15 cellular contexts compared by ENCODE assay signal in the genomic region with DNA sequence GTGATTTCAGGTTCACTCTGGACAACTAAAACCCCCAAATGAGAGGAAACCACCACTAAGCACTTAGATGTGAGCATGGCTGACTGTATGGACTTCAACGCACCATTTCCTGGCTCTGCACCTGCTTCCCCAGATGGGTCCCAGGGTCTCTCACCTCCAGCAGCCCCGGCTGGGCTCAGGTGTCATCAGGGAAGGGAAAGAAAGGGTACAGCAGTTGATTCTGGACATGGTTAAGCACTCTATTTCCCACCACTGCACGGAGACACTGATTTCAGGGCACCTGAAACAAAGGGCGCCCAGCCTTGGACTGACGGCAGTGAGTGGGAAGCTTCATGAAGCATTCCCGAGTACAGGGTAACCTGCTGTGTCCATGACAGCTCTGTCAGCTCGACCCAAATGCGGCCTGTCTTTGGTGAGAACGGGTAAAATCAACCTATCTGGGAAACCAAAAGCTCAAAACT. TPM values are rescaled to one million over a fixed set of nuclear protein-coding genes. Genes with fewer than 3 reads are reported as not detected.
A peak's percentile ranks its signal among the peaks of the same experiment; 100 is the strongest.
DNase-seq lines count a peak whose midpoint lies in the region; ATAC-seq, FAIRE-seq and TF ChIP-seq lines count a peak whose summit lies in the region.
"Had no signal": no experiment of that assay in that cellular context is flagged by ENCODE, and none has a peak within 500 bp of the region (broad histone marks: within the 10 kb centered on the region; RNA-seq: fewer than 3 reads in every experiment).

No MANE protein-coding gene starts in this region.

- intact Hi-C loops in activated CD4-positive, alpha-beta T cell treated with anti-CD3 and anti-CD28 coated beads for 36 hours (cut with DNase I, micrococcal nuclease): loop anchor here in 1 of 2 experiments (10.0 kb wide), 1 partner anchor 1570 kb away; a partner anchor contains a TSS
- intact Hi-C loops in HepG2 (cut with micrococcal nuclease; ENCODE audit: unreplicated experiment): no loop called here

- TF ChIP-seq RAD21 in HepG2 (CRISPR knock-in tag; IDR thresholded peaks at IDR 0.05): no peak

- H3K27me3 ChIP-seq in HepG2 (ENCODE audit: control insufficient read depth in 1 of 2, insufficient read depth in 2 of 2, low read length in 2 of 2) (no peaks in the 10 kb centered on the region), WERI-Rb-1 (ENCODE audit: insufficient read depth, low read depth, severe bottlenecking) (no peaks in the 10 kb centered on the region)
- H3K27me3 ChIP-seq: SJSA1 had no signal

- POLR2A ChIA-PET in activated CD4-positive, alpha-beta T cell treated with anti-CD3 and anti-CD28 coated beads for 36 hours (lab: Charles Lee): interaction anchor here (0.7 to 2.6 kb wide), 2 partner anchors 8 to 20 kb away, joined by 3 to 25 read pairs; no protein-coding TSS in a partner anchor
- POLR2A ChIA-PET in HepG2 (lab: Yijun Ruan, JAX): interaction anchor here (0.7 to 1.0 kb wide), 2 partner anchors 9 to 18 kb away, joined by 3 to 5 read pairs; no protein-coding TSS in a partner anchor

- H3K4me2 ChIP-seq in HepG2 (ENCODE audit: low read depth, low read length): no peak overlapping the region

- WGBS in HepG2 (ENCODE audit: low lambda C conversion rate): over 99% methylated on average over 9 of the region's 9 CpGs

- no peak for TF ChIP-seq EP300 in HepG2 (IDR thresholded peaks at IDR 0.05; ENCODE audit: low read depth in 2 of 2, low read length in 2 of 2)
- no peak for TF ChIP-seq EP300 in HepG2 (CRISPR knock-in tag; IDR thresholded peaks at IDR 0.05; ENCODE audit: borderline replicate concordance)

- peak overlapping the region; percentile 96 for H3K27ac ChIP-seq in VCaP
- peak overlapping the region; percentile 41 for H3K27ac ChIP-seq in HepG2 (ENCODE audit: extremely low read length, insufficient read depth, low read length)
- no peak overlapping the region for H3K27ac ChIP-seq in WERI-Rb-1
- H3K27ac ChIP-seq: SJSA1 had no signal

- H3K9ac ChIP-seq in HepG2 (ENCODE audit: insufficient read depth, low read depth, low read length): peak overlapping the region; percentile 19

- in situ Hi-C loops in HepG2 (cut with HindIII; ENCODE audit: extremely low pct_ligation_motif_present, low pct_unique_long_range_greater_than_20kb): no loop called here

- peaks cover 39% of the 10 kb centered on the region for H3K79me2 ChIP-seq in HepG2 (ENCODE audit: insufficient read depth, low read length)

- peaks cover 50% of the 10 kb centered on the region for H3K4me1 ChIP-seq in HepG2 (ENCODE audit: insufficient read depth, low read length)

- peaks cover 11% of the 10 kb centered on the region for H3K36me3 Mint-ChIP-seq in activated CD4-positive, alpha-beta T cell treated with anti-CD3 and anti-CD28 coated beads for 36 hours (ENCODE audit: low read depth)
- H3K36me3 Mint-ChIP-seq in stimulated activated naive B cell treated with anti-CD40 and anti-IgM and Interleukin-4, amounts not matched to agents 10 μg/mL and 1 μg/mL and 100 μg/mL, for 72 hours: peaks cover 2 to 26% of the 10 kb centered on the region in 2 donors

- TF ChIP-seq CTCF in VCaP (conservative IDR thresholded peaks at IDR 0.05) (no peak), HepG2 (CRISPR knock-in tag; IDR thresholded peaks at IDR 0.05) (no peak), WERI-Rb-1 (IDR thresholded peaks at IDR 0.05; ENCODE audit: low read depth, low read length) (no peak)

- TF ChIP-seq POLR2A in HepG2 (IDR thresholded peaks at IDR 0.05; ENCODE audit: insufficient read depth in 1 of 2, low read depth in 2 of 2, low read length in 2 of 2): no peak

- no peak for ATAC-seq in activated CD4-positive, alpha-beta T cell treated with anti-CD3 and anti-CD28 coated beads for 36 hours
- ATAC-seq in HepG2: no peak
- ATAC-seq in stimulated activated naive B cell treated with anti-CD40 and anti-IgM and Interleukin-4, amounts not matched to agents 10 μg/mL and 1 μg/mL and 100 μg/mL, for 72 hours (replicated peaks): no peak
- ATAC-seq in HG02938 (IDR thresholded peaks at IDR 0.05; ENCODE audit: unreplicated experiment): no peak

- peaks cover 1% of the 10 kb centered on the region for H3K27me3 Mint-ChIP-seq in activated CD4-positive, alpha-beta T cell treated with anti-CD3 and anti-CD28 coated beads for 36 hours
- no peaks in the 10 kb centered on the region for H3K27me3 Mint-ChIP-seq in stimulated activated naive B cell treated with anti-CD40 and anti-IgM and Interleukin-4, amounts not matched to agents 10 μg/mL and 1 μg/mL and 100 μg/mL, for 72 hours

- BruUV-seq in HepG2 (replicated peaks; lab: Mats Ljungman, UMichigan): no TSS peak

- H3K36me3 ChIP-seq in HepG2 (replicated peaks in 1 of 2; ENCODE audit: control insufficient read depth in 1 of 2, insufficient read depth in 2 of 2, low read length in 2 of 2) (peaks cover 1 to 5% of the 10 kb centered on the region in 2 experiments; a peak in 2 of 5 replicates), WERI-Rb-1 (peaks cover 16% of the 10 kb centered on the region)
- H3K36me3 ChIP-seq: SJSA1 had no signal

- H3K4me3 Mint-ChIP-seq in activated CD4-positive, alpha-beta T cell treated with anti-CD3 and anti-CD28 coated beads for 36 hours: no peak overlapping the region
- H3K4me3 Mint-ChIP-seq in stimulated activated naive B cell treated with anti-CD40 and anti-IgM and Interleukin-4, amounts not matched to agents 10 μg/mL and 1 μg/mL and 100 μg/mL, for 72 hours: peak overlapping the region in 1 of 2 donors; percentile 18

- no peak for FAIRE-seq in HepG2 (lab: Jason Lieb, UNC)
- FAIRE-seq: endometrium, GM18507 had no signal

- peak overlapping the region; percentile 19 for H3K27ac Mint-ChIP-seq in activated CD4-positive, alpha-beta T cell treated with anti-CD3 and anti-CD28 coated beads for 36 hours
- peak overlapping the region; percentile 96 for H3K27ac Mint-ChIP-seq in stimulated activated naive B cell treated with anti-CD40 and anti-IgM and Interleukin-4, amounts not matched to agents 10 μg/mL and 1 μg/mL and 100 μg/mL, for 72 hours

- CTCF ChIA-PET in activated CD4-positive, alpha-beta T cell treated with anti-CD3 and anti-CD28 coated beads for 36 hours (lab: Charles Lee): interaction anchor here (1.4 to 11.9 kb wide), 2 partner anchors 15 to 36 kb away, joined by 9 to 146 read pairs; no protein-coding TSS in a partner anchor
- CTCF ChIA-PET in HepG2 (lab: Yijun Ruan, JAX; ENCODE audit: low intra/inter-chr PET ratio, low total read pairs): no interaction called here

- peaks cover 88% of the 10 kb centered on the region for H3K4me1 Mint-ChIP-seq in activated CD4-positive, alpha-beta T cell treated with anti-CD3 and anti-CD28 coated beads for 36 hours
- peaks cover 74 to 91% of the 10 kb centered on the region in 2 donors for H3K4me1 Mint-ChIP-seq in stimulated activated naive B cell treated with anti-CD40 and anti-IgM and Interleukin-4, amounts not matched to agents 10 μg/mL and 1 μg/mL and 100 μg/mL, for 72 hours

- H3K9me3 Mint-ChIP-seq in activated CD4-positive, alpha-beta T cell treated with anti-CD3 and anti-CD28 coated beads for 36 hours (ENCODE audit: low read depth): no peaks in the 10 kb centered on the region
- H3K9me3 Mint-ChIP-seq in stimulated activated naive B cell treated with anti-CD40 and anti-IgM and Interleukin-4, amounts not matched to agents 10 μg/mL and 1 μg/mL and 100 μg/mL, for 72 hours: no peaks in the 10 kb centered on the region

- H3K4me3 ChIP-seq in HepG2 (replicated peaks in 1 of 3; ENCODE audit: insufficient read depth in 1 of 3, low read depth in 2 of 3, low read length in 3 of 3): no peak overlapping the region
- no peak overlapping the region for H3K4me3 ChIP-seq in WERI-Rb-1 (ENCODE audit: low read depth, low read length)
- H3K4me3 ChIP-seq: SJSA1 had no signal

- DNase-seq in activated CD4-positive, alpha-beta T cell treated with anti-CD3 and anti-CD28 coated beads for 36 hours: no peak
- DNase-seq in activated CD4-positive, alpha-beta T cell treated with anti-CD3 and anti-CD28 coated beads for 1 hour: no peak
- no peak for DNase-seq in HepG2 (ENCODE audit: low spot score)
- no peak for DNase-seq in stimulated activated naive B cell treated with anti-CD40 and anti-IgM and Interleukin-4, amounts not matched to agents 10 μg/mL and 1 μg/mL and 100 μg/mL, for 72 hours
- no peak for DNase-seq in WERI-Rb-1
- DNase-seq in DMS153 treated with DMSO at 0.1 percent for 48 hours (lab: John Stamatoyannopoulos, UW; ENCODE audit: unreplicated experiment): no peak
- DNase-seq: 8988T; activated CD4-positive, alpha-beta T cell treated with anti-CD3 and anti-CD28 coated beads for 4 hours; NCI-H1092; NCI-H510A treated with DMSO at 0.1 percent for 48 hours had no signal

- H4K20me1 ChIP-seq in HepG2 (ENCODE audit: insufficient read depth, low read length): no peaks in the 10 kb centered on the region

- no peak overlapping the region for H2AFZ ChIP-seq in HepG2 (ENCODE audit: low read length)

- H3K9me3 ChIP-seq in HepG2 (ENCODE audit: low read length) (no peaks in the 10 kb centered on the region), WERI-Rb-1 (ENCODE audit: severe bottlenecking) (no peaks in the 10 kb centered on the region)
- H3K9me3 ChIP-seq: SJSA1 had no signal

TF ChIP-seq in HepG2, 621 proteins besides CTCF, POLR2A, EP300 and RAD21 (continues in another document):
- TF ChIP-seq RBM39 (IDR thresholded peaks at IDR 0.05; ENCODE audit: low read depth, low read length, poor library complexity, severe bottlenecking): no peak

RNA-seq across cellular contexts. Expression of a gene that starts 19.0 kb away (rescaled TPM):
- 10 to 100 TPM; 13.3 to 13.9 TPM for total RNA-seq in activated CD4-positive, alpha-beta T cell treated with anti-CD3 and anti-CD28 coated beads for 36 hours
- 17.6 and 19.3 TPM in 2 replicates for total RNA-seq in HepG2 (2016; rRNA removed; fragmentation: Illumina TruSeq; extraction: Trizol)
- total RNA-seq in HepG2 (2016; cell fraction: cytosol; rRNA removed; fragmentation: Illumina TruSeq; extraction: Trizol; ENCODE audit: low read depth): 37.4 and 40.4 TPM in 2 replicates
- 15.2 and 19.1 TPM in 2 replicates for total RNA-seq in HepG2 (2016; cell fraction: insoluble cytoplasmic fraction; rRNA removed; fragmentation: Illumina TruSeq; extraction: Trizol)
- 19.0 and 21.2 TPM in 2 replicates for total RNA-seq in HepG2 (2016; cell fraction: membrane; rRNA removed; fragmentation: Illumina TruSeq; extraction: Trizol)
- total RNA-seq in HepG2 (2016; cell fraction: nucleus; rRNA removed; fragmentation: Illumina TruSeq; extraction: Trizol): 13.6 and 18.0 TPM in 2 replicates
- polyA plus RNA-seq in HepG2 (2011; rRNA removed): 5.8 and 6.4 TPM in 2 replicates
- 4.7 and 7.2 TPM in 2 replicates for polyA plus RNA-seq in HepG2 (2011; cell fraction: cytosol; rRNA removed)
- polyA plus RNA-seq in HepG2 (2011; cell fraction: nucleus; rRNA removed): 7.7 and 11.9 TPM in 2 replicates
- polyA plus RNA-seq in HepG2 (2012): 3.5 and 5.6 TPM in 2 replicates
- polyA plus RNA-seq in HepG2 (2016; cell fraction: cytosol; fragmentation: Illumina TruSeq; extraction: Trizol; ENCODE audit: low read depth): 0.71 and 0.72 TPM in 2 replicates
- 10.3 and 11.4 TPM in 2 replicates for polyA plus RNA-seq in HepG2 (2016; cell fraction: insoluble cytoplasmic fraction; fragmentation: Illumina TruSeq; extraction: Trizol; ENCODE audit: low read depth)
- polyA plus RNA-seq in HepG2 (2016; cell fraction: membrane; fragmentation: Illumina TruSeq; extraction: Trizol; ENCODE audit: low read depth): 3.6 and 4.1 TPM in 2 replicates
- 13.5 and 14.8 TPM in 2 replicates for polyA plus RNA-seq in HepG2 (2016; cell fraction: nucleus; fragmentation: Illumina TruSeq; extraction: Trizol; ENCODE audit: insufficient read depth, low read depth)
- polyA minus RNA-seq in HepG2 (2011; rRNA and poly(A)+ RNA removed; ENCODE audit: low replicate concordance): 28.7 and 33.7 TPM in 2 replicates
- 7.5 and 12.7 TPM in 2 replicates for polyA minus RNA-seq in HepG2 (2011; cell fraction: cytosol; rRNA and poly(A)+ RNA removed)
- polyA minus RNA-seq in HepG2 (2011; cell fraction: nucleus; rRNA and poly(A)+ RNA removed): 9.5 and 10.1 TPM in 2 replicates
